27 cellular contexts compared by ENCODE assay signal in the genomic region with DNA sequence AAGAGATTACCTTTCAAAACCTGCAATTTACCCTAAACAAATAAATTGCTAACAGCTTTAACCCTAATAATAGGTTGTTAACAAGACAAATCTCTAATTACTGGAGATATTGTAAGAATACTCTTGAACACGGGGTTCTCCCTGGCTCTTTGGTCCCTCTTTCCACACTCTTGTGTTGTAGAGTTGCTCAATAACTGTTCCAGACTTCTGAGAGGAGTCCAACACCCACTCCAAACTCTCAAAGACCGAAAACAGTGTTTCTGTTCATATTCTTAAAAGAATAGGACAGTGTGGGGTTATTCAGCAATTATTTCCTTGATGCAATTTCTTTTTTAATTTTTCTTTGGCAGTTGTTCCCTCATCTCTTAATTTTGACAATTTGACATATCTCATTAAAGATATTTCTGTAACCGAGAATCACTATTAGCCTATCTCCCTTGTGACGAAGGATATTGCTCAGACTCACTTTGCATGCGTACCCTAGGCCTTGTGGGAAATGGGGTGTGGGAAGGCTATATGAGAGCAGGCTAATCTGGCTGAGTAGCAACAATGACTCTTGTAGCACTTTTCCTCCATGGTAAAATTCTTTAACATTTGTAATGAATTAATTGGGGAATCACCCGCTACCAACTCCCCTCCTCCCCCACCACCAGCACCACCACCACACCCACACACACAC.
"Had no signal": no experiment of that assay in that cellular context is flagged by ENCODE, and none has a peak within 500 bp of the region (broad histone marks: within the 10 kb centered on the region; RNA-seq: fewer than 3 reads in every experiment).

No MANE protein-coding gene starts in this region.

- ATAC-seq: naive thymus-derived CD4-positive, alpha-beta T cell; natural killer cell; pancreas; right lobe of liver; stimulated activated memory B cell treated with anti-CD40 and anti-IgM and Interleukin-4, amounts not matched to agents 10 μg/mL and 1 μg/mL and 100 μg/mL, for 72 hours; stimulated activated naive CD8-positive, alpha-beta T cell treated with anti-CD3 and anti-CD28 coated beads, Interleukin-15, amount 100 ng/mL, for 72 hours; stimulated activated naive CD8-positive, alpha-beta T cell treated with anti-CD3 and anti-CD28 coated beads, Interleukin-15, Interleukin-2, amounts not matched to agents 100 U/mL and 50 U/mL, for 24 hours; upper lobe of right lung had no signal

- H3K27ac ChIP-seq: neural progenitor cell, neutrophil, pancreas, prostate gland, right atrium auricular region, right lobe of liver, sigmoid colon, suprapubic skin, testis, tibial artery, transverse colon, upper lobe of right lung, uterus had no signal

- H3K36me3 ChIP-seq: neural progenitor cell, neutrophil, pancreas, prostate gland, right atrium auricular region, right lobe of liver, sigmoid colon, suprapubic skin, tibial artery, transverse colon, upper lobe of right lung, uterus had no signal

- H3K9ac ChIP-seq: neural progenitor cell had no signal

- H3K4me3 ChIP-seq: neural progenitor cell, pancreas, prostate gland, right atrium auricular region, right lobe of liver, sigmoid colon, suprapubic skin, testis, tibial artery, transverse colon, upper lobe of right lung, uterus had no signal

- H3K9me3 ChIP-seq: neutrophil, pancreas, prostate gland, sigmoid colon, suprapubic skin, testis, upper lobe of right lung had no signal

- DNase-seq: naive thymus-derived CD4-positive, alpha-beta T cell; natural killer cell; nucleus accumbens; pancreas; retina; right lobe of liver; sigmoid colon; small intestine; stimulated activated CD4-positive, alpha-beta T cell treated with anti-CD3 and anti-CD28 coated beads, Interleukin-15, amount 100 ng/mL, for 24 hours; stimulated activated CD4-positive, alpha-beta T cell treated with anti-CD3 and anti-CD28 coated beads, Interleukin-2, amount 100 ng/mL, for 24 hours; stimulated activated CD4-positive, alpha-beta T cell treated with anti-CD3 and anti-CD28 coated beads, Interleukin-2, amount 100 ng/mL, for 48 hours; stimulated activated CD4-positive, alpha-beta T cell treated with anti-CD3 and anti-CD28 coated beads, Interleukin-4, amount 100 ng/mL, for 24 hours; stimulated activated naive CD4-positive, alpha-beta T cell; stimulated activated naive CD8-positive, alpha-beta T cell treated with anti-CD3 and anti-CD28 coated beads, Interleukin-15, amount 100 ng/mL, for 72 hours; stimulated activated naive CD8-positive, alpha-beta T cell treated with anti-CD3 and anti-CD28 coated beads, Interleukin-15, Interleukin-2, amounts not matched to agents 100 U/mL and 50 U/mL, for 24 hours; substantia nigra; testis; tibial artery; transverse colon; upper lobe of right lung; uterus had no signal

- H3K4me2 ChIP-seq: neural progenitor cell had no signal

- H2AFZ ChIP-seq: neural progenitor cell had no signal

- H3K27me3 ChIP-seq: neural progenitor cell, neutrophil, pancreas, right atrium auricular region, right lobe of liver, sigmoid colon, suprapubic skin, testis, tibial artery, transverse colon, upper lobe of right lung, uterus had no signal

- H3K4me1 ChIP-seq: neural progenitor cell, pancreas, prostate gland, right atrium auricular region, right lobe of liver, sigmoid colon, testis, tibial artery, transverse colon, upper lobe of right lung, uterus had no signal
